1 cellular context compared by ENCODE assay signal in the genomic region with DNA sequence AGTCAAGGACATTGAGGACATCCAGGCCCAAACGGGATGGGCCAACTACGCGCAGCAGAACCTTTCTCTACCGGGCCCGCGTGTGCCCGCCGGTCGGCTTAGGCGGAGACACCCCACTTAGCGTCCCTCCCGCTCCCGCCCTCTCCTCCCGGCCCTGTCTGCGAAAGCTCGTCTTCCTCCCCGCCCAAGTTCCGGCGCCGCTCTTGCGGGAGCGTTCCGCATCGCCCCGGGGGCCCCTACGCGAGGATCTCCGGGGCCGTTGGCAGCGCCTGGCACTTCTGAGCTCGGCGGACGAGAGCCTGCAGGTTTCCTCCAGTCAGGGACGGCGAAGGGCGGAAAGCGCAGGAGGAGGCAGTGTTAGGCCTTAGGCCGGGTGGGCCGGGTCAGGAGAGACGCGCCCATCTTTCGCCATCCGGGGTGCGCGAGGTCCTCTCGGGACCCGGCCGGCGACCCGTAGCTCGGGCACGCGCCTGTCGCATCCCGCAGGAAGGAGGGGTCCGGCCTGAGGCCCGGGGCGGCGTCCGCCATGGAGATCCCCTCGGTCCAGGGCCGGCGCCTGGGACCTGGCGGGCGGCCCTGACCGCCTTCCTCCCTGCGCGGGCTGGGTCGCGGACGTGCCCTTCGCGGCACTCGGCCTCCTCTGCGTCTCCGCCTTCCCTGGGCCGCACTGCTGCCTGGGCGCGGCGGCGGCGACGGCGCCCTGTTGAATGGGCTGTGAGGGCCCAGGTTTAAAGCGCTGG.
TF ChIP-seq lines count a peak whose summit lies in the region.

Gene FEM1B, plus strand, starts transcription at position 141 of the 740 bp plus-strand sequence. CDS start 673 bp downstream, outside the sequence.

TF ChIP-seq in K562, 482 proteins besides CTCF, POLR2A, EP300 and RAD21 (continued from another document and continues in another):
- TF ChIP-seq YY1 (IDR thresholded peaks at IDR 0.05; ENCODE audit: borderline replicate concordance in 1 of 3, control insufficient read depth in 1 of 3, extremely low read depth in 1 of 3, insufficient read depth in 3 of 3, insufficient read length in 1 of 3, insufficient replicate concordance in 2 of 3, low read depth in 1 of 3, low read length in 2 of 3): peak in 2 of 3 experiments; percentile 8 to 40
- no peak for TF ChIP-seq ZKSCAN1 (IDR thresholded peaks at IDR 0.05; ENCODE audit: low read depth, low read length)
- TF ChIP-seq, protein P1, sequence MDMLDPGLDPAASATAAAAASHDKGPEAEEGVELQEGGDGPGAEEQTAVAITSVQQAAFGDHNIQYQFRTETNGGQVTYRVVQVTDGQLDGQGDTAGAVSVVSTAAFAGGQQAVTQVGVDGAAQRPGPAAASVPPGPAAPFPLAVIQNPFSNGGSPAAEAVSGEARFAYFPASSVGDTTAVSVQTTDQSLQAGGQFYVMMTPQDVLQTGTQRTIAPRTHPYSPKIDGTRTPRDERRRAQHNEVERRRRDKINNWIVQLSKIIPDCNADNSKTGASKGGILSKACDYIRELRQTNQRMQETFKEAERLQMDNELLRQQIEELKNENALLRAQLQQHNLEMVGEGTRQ (CRISPR knock-in tag; IDR thresholded peaks at IDR 0.05): no peak
- no peak for TF ChIP-seq NFATC3 (IDR thresholded peaks at IDR 0.05)
- TF ChIP-seq KAT2B (IDR thresholded peaks at IDR 0.05; ENCODE audit: low read depth, low read length): no peak
- TF ChIP-seq KLF6 (CRISPR knock-in tag; IDR thresholded peaks at IDR 0.05; ENCODE audit: borderline replicate concordance): peak; percentile 53; the same call in 1 of the 2 replicates
- no peak for TF ChIP-seq CBX2 (IDR thresholded peaks at IDR 0.05; ENCODE audit: insufficient read depth, low read length, poor library complexity, severe bottlenecking)
- TF ChIP-seq PRDM10 (IDR thresholded peaks at IDR 0.05; ENCODE audit: partially characterized antibody): peak; percentile 81
- TF ChIP-seq PTBP1 (IDR thresholded peaks at IDR 0.05; ENCODE audit: low read depth, low read length): no peak
- TF ChIP-seq, protein P2, sequence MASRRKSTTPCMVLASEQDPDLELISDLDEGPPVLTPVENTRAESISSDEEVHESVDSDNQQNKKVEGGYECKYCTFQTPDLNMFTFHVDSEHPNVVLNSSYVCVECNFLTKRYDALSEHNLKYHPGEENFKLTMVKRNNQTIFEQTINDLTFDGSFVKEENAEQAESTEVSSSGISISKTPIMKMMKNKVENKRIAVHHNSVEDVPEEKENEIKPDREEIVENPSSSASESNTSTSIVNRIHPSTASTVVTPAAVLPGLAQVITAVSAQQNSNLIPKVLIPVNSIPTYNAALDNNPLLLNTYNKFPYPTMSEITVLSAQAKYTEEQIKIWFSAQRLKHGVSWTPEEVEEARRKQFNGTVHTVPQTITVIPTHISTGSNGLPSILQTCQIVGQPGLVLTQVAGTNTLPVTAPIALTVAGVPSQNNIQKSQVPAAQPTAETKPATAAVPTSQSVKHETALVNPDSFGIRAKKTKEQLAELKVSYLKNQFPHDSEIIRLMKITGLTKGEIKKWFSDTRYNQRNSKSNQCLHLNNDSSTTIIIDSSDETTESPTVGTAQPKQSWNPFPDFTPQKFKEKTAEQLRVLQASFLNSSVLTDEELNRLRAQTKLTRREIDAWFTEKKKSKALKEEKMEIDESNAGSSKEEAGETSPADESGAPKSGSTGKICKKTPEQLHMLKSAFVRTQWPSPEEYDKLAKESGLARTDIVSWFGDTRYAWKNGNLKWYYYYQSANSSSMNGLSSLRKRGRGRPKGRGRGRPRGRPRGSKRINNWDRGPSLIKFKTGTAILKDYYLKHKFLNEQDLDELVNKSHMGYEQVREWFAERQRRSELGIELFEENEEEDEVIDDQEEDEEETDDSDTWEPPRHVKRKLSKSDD (conservative IDR thresholded peaks at IDR 0.05; ENCODE audit: low read length): no peak
- TF ChIP-seq ZNF717 (CRISPR knock-in tag; IDR thresholded peaks at IDR 0.05): no peak
- TF ChIP-seq ZNF583 (CRISPR knock-in tag; IDR thresholded peaks at IDR 0.05): no peak
- TF ChIP-seq ATF2 (CRISPR knock-in tag; IDR thresholded peaks at IDR 0.05): 0 out of 2 replicates have a peak, but pooled peaks have one; percentile 17
- TF ChIP-seq SIRT6 (IDR thresholded peaks at IDR 0.05; ENCODE audit: low read depth, low read length): no peak
- no peak for TF ChIP-seq XRCC4 (IDR thresholded peaks at IDR 0.05; ENCODE audit: extremely low read depth, insufficient read depth, insufficient read length)
- peak; percentile 49 for TF ChIP-seq RNF2 (IDR thresholded peaks at IDR 0.05)
- TF ChIP-seq, protein P3, sequence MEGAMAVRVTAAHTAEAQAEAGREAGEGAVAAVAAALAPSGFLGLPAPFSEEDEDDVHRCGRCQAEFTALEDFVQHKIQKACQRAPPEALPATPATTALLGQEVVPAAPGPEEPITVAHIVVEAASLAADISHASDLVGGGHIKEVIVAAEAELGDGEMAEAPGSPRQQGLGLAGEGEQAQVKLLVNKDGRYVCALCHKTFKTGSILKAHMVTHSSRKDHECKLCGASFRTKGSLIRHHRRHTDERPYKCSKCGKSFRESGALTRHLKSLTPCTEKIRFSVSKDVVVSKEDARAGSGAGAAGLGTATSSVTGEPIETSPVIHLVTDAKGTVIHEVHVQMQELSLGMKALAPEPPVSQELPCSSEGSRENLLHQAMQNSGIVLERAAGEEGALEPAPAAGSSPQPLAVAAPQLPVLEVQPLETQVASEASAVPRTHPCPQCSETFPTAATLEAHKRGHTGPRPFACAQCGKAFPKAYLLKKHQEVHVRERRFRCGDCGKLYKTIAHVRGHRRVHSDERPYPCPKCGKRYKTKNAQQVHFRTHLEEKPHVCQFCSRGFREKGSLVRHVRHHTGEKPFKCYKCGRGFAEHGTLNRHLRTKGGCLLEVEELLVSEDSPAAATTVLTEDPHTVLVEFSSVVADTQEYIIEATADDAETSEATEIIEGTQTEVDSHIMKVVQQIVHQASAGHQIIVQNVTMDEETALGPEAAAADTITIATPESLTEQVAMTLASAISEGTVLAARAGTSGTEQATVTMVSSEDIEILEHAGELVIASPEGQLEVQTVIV (CRISPR knock-in tag; IDR thresholded peaks at IDR 0.05; ENCODE audit: borderline replicate concordance): no peak
- TF ChIP-seq RBM39 (optimal IDR thresholded peaks at IDR 0.05; ENCODE audit: low read depth, low read length): no peak
- TF ChIP-seq PML (IDR thresholded peaks at IDR 0.05; ENCODE audit: low read length): peak; percentile 26; the same call in 1 of the 2 replicates
- no peak for TF ChIP-seq TFAM (CRISPR knock-in tag; conservative IDR thresholded peaks at IDR 0.05)
- TF ChIP-seq NCOA4 (IDR thresholded peaks at IDR 0.05; ENCODE audit: partially characterized antibody): no peak
- TF ChIP-seq PHF8 (IDR thresholded peaks at IDR 0.05; ENCODE audit: borderline replicate concordance, low read length): peak; percentile 95
- TF ChIP-seq ZNF699 (CRISPR knock-in tag; IDR thresholded peaks at IDR 0.05; ENCODE audit: insufficient replicate concordance): no peak
- peak; percentile 15 for TF ChIP-seq FIP1L1 (IDR thresholded peaks at IDR 0.05; ENCODE audit: low read depth, low read length, poor library complexity, severe bottlenecking)
- TF ChIP-seq, protein P4, sequence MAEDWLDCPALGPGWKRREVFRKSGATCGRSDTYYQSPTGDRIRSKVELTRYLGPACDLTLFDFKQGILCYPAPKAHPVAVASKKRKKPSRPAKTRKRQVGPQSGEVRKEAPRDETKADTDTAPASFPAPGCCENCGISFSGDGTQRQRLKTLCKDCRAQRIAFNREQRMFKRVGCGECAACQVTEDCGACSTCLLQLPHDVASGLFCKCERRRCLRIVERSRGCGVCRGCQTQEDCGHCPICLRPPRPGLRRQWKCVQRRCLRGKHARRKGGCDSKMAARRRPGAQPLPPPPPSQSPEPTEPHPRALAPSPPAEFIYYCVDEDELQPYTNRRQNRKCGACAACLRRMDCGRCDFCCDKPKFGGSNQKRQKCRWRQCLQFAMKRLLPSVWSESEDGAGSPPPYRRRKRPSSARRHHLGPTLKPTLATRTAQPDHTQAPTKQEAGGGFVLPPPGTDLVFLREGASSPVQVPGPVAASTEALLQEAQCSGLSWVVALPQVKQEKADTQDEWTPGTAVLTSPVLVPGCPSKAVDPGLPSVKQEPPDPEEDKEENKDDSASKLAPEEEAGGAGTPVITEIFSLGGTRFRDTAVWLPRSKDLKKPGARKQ (CRISPR knock-in tag; IDR thresholded peaks at IDR 0.05): no peak
- TF ChIP-seq CBFB (CRISPR knock-in tag; IDR thresholded peaks at IDR 0.05): peak; percentile 47; the same call in 1 of the 2 replicates
- no peak for TF ChIP-seq SRSF7 (optimal IDR thresholded peaks at IDR 0.05; ENCODE audit: low read depth, low read length)
- peak; percentile 70; the same call in 1 of the 2 replicates for TF ChIP-seq ZNF175 (CRISPR knock-in tag; IDR thresholded peaks at IDR 0.05; ENCODE audit: low read depth)
- TF ChIP-seq, protein P5, sequence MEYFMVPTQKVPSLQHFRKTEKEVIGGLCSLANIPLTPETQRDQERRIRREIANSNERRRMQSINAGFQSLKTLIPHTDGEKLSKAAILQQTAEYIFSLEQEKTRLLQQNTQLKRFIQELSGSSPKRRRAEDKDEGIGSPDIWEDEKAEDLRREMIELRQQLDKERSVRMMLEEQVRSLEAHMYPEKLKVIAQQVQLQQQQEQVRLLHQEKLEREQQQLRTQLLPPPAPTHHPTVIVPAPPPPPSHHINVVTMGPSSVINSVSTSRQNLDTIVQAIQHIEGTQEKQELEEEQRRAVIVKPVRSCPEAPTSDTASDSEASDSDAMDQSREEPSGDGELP (CRISPR knock-in tag; IDR thresholded peaks at IDR 0.05; ENCODE audit: borderline replicate concordance): peak; percentile 58; the same call in 1 of the 2 replicates
- TF ChIP-seq, protein P6, sequence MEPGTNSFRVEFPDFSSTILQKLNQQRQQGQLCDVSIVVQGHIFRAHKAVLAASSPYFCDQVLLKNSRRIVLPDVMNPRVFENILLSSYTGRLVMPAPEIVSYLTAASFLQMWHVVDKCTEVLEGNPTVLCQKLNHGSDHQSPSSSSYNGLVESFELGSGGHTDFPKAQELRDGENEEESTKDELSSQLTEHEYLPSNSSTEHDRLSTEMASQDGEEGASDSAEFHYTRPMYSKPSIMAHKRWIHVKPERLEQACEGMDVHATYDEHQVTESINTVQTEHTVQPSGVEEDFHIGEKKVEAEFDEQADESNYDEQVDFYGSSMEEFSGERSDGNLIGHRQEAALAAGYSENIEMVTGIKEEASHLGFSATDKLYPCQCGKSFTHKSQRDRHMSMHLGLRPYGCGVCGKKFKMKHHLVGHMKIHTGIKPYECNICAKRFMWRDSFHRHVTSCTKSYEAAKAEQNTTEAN (CRISPR knock-in tag; IDR thresholded peaks at IDR 0.05): peak; percentile 82; the same call in 1 of the 2 replicates
- peak; percentile 88; the same call in 1 of the 2 replicates for TF ChIP-seq FOXK1 (CRISPR knock-in tag; IDR thresholded peaks at IDR 0.05; ENCODE audit: borderline replicate concordance)
- no peak for TF ChIP-seq SREBF1 (IDR thresholded peaks at IDR 0.05; ENCODE audit: borderline replicate concordance, low read depth, low read length)
- TF ChIP-seq HNRNPK (IDR thresholded peaks at IDR 0.05; ENCODE audit: low read depth, low read length, poor library complexity, severe bottlenecking): no peak
- TF ChIP-seq TRIM25 (IDR thresholded peaks at IDR 0.05; ENCODE audit: borderline replicate concordance): no peak
- peak; percentile 92 for TF ChIP-seq NR1H2 (CRISPR knock-in tag; IDR thresholded peaks at IDR 0.05)
- TF ChIP-seq ZNF444 (CRISPR knock-in tag; IDR thresholded peaks at IDR 0.05): no peak
- no peak for TF ChIP-seq PPARD (CRISPR knock-in tag; IDR thresholded peaks at IDR 0.05)
- no peak for TF ChIP-seq COPS2 (conservative IDR thresholded peaks at IDR 0.05)
- TF ChIP-seq HLTF (IDR thresholded peaks at IDR 0.05): no peak; the same call in none of the 2 replicates
- no peak for TF ChIP-seq OTX1 (CRISPR knock-in tag; IDR thresholded peaks at IDR 0.05)
- peak; percentile 84 for TF ChIP-seq HMGN3 (IDR thresholded peaks at IDR 0.05; ENCODE audit: borderline replicate concordance, extremely low read depth, insufficient read length, low read depth, low read length)
